Comparison of ENCODE assay signal across 9 cellular contexts in genomic region chr1:89758127-89758526, GRCh38.
DNase-seq lines count a peak whose midpoint lies in the region; ATAC-seq and TF ChIP-seq lines count a peak whose summit lies in the region.
"Had no signal": no experiment of that assay in that cellular context is flagged by ENCODE, and none has a peak within 500 bp of the region (broad histone marks: within the 10 kb centered on the region; RNA-seq: fewer than 3 reads in every experiment).

No MANE protein-coding gene starts in this region.

- peak overlapping the region; percentile 57 for H4K91ac ChIP-seq in mesenchymal stem cell (ENCODE audit: low read length)

- H2AK5ac ChIP-seq in mesenchymal stem cell (ENCODE audit: low read length, severe bottlenecking), result no peak overlapping the region

- no peak overlapping the region for H2AFZ ChIP-seq in mesenchymal stem cell (ENCODE audit: low read depth, low read length)

- H2BK5ac ChIP-seq in mesenchymal stem cell (ENCODE audit: low read depth, low read length, poor library complexity, severe bottlenecking), result no peak overlapping the region

- peak overlapping the region; percentile 57 for H3K27ac ChIP-seq in right cardiac atrium (ENCODE audit: low read length)
- H3K27ac ChIP-seq in mesenchymal stem cell (ENCODE audit: low read length, poor library complexity, severe bottlenecking), result no peak overlapping the region
- peak overlapping the region; percentile 65 for H3K27ac ChIP-seq in upper lobe of right lung

- H4K8ac ChIP-seq in mesenchymal stem cell (ENCODE audit: low read length), result peak overlapping the region; percentile 91

- peak overlapping the region; percentile 61 to 69 for H3K18ac ChIP-seq in mesenchymal stem cell (ENCODE audit: low read depth in 1 of 2, low read length in 2 of 2)

- no peaks in the 10 kb centered on the region for H3K36me3 ChIP-seq in mesenchymal stem cell (ENCODE audit: control insufficient read depth in 1 of 2, insufficient read depth in 2 of 2, low read depth in 1 of 2, low read length in 2 of 2)
- H3K36me3 ChIP-seq in upper lobe of right lung, result no peaks in the 10 kb centered on the region

- no peaks in the 10 kb centered on the region for H3K79me1 ChIP-seq in mesenchymal stem cell (replicated peaks; ENCODE audit: low read length, poor library complexity, severe bottlenecking)

- H3K4ac ChIP-seq in mesenchymal stem cell (ENCODE audit: low read depth in 1 of 2, low read length in 2 of 2), result peak overlapping the region; percentile 34 to 73

- no peaks in the 10 kb centered on the region for H3K27me3 Mint-ChIP-seq in activated T-helper 1 cell treated with anti-CD3 and anti-CD28 coated beads, Interleukin-12 subunit alpha, Interleukin-12 subunit beta, Interleukin-2, Interleukin-4 antibody, amounts not matched to agents 30 ng/mL and 10 ng/mL and 1 ng/mL, durations not matched to agents 14 hours and 24 hours and 36 hours (ENCODE audit: insufficient read depth)

- H3K27me3 ChIP-seq in right cardiac atrium (ENCODE audit: control insufficient read depth, insufficient read depth) (no peaks in the 10 kb centered on the region), mesenchymal stem cell (ENCODE audit: control insufficient read depth in 1 of 2, insufficient read depth in 1 of 2, low read length in 2 of 2) (peaks cover 0 to 13% of the 10 kb centered on the region in 2 experiments), upper lobe of right lung (no peaks in the 10 kb centered on the region)

- TF ChIP-seq CTCF in upper lobe of right lung (IDR thresholded peaks at IDR 0.05), result no peak

- peak overlapping the region; percentile 78 for H3K4me3 Mint-ChIP-seq in activated T-helper 1 cell treated with anti-CD3 and anti-CD28 coated beads, Interleukin-12 subunit alpha, Interleukin-12 subunit beta, Interleukin-2, Interleukin-4 antibody, amounts not matched to agents 30 ng/mL and 10 ng/mL and 1 ng/mL, durations not matched to agents 14 hours and 24 hours and 36 hours

- no peak overlapping the region for H2BK15ac ChIP-seq in mesenchymal stem cell (ENCODE audit: low read depth, poor library complexity, severe bottlenecking)

- DNase-seq in right cardiac atrium, result no peak
- no peak for DNase-seq in left ventricle myocardium superior
- DNase-seq in activated T-helper 1 cell treated with anti-CD3 and anti-CD28 coated beads, Interleukin-12 subunit alpha, Interleukin-12 subunit beta, Interleukin-2, Interleukin-4 antibody, amounts not matched to agents 30 ng/mL and 10 ng/mL and 1 ng/mL, durations not matched to agents 14 hours and 24 hours and 36 hours (ENCODE audit: low spot score), result no peak
- DNase-seq in mesenchymal stem cell, result no peak
- DNase-seq in upper lobe of right lung, result no peak
- no peak for DNase-seq in COLO829 (ENCODE audit: low spot score)
- DNase-seq: Caco-2 had no signal

- H3K14ac ChIP-seq in mesenchymal stem cell (ENCODE audit: low read length in 2 of 2), result peak overlapping the region in 1 of 2 experiments; percentile 63

- no peak overlapping the region for H3K4me2 ChIP-seq in mesenchymal stem cell (ENCODE audit: low read length, poor library complexity, severe bottlenecking)

- H3K27ac Mint-ChIP-seq in activated T-helper 1 cell treated with anti-CD3 and anti-CD28 coated beads, Interleukin-12 subunit alpha, Interleukin-12 subunit beta, Interleukin-2, Interleukin-4 antibody, amounts not matched to agents 30 ng/mL and 10 ng/mL and 1 ng/mL, durations not matched to agents 14 hours and 24 hours and 36 hours, result peak overlapping the region; percentile 93

- intact Hi-C loops in right cardiac atrium (cut with DNase I) (loop anchor here in 1 of 4 donors (2.0 to 10.0 kb wide), 2 partner anchors 19 to 53 kb away; no protein-coding TSS in a partner anchor), left ventricle myocardium superior (cut with micrococcal nuclease) (no loop called here), upper lobe of right lung (cut with DNase I) (no loop called here)
- intact Hi-C loops in activated T-helper 1 cell treated with anti-CD3 and anti-CD28 coated beads, Interleukin-12 subunit alpha, Interleukin-12 subunit beta, Interleukin-2, Interleukin-4 antibody, amounts not matched to agents 30 ng/mL and 10 ng/mL and 1 ng/mL, durations not matched to agents 14 hours and 24 hours and 36 hours (cut with micrococcal nuclease), result no loop called here

- H3K23ac ChIP-seq in mesenchymal stem cell (ENCODE audit: low read length in 2 of 2), result no peak overlapping the region

- H3K4me1 Mint-ChIP-seq in activated T-helper 1 cell treated with anti-CD3 and anti-CD28 coated beads, Interleukin-12 subunit alpha, Interleukin-12 subunit beta, Interleukin-2, Interleukin-4 antibody, amounts not matched to agents 30 ng/mL and 10 ng/mL and 1 ng/mL, durations not matched to agents 14 hours and 24 hours and 36 hours (ENCODE audit: low read depth), result peaks cover 95% of the 10 kb centered on the region

- H3K36me3 Mint-ChIP-seq in activated T-helper 1 cell treated with anti-CD3 and anti-CD28 coated beads, Interleukin-12 subunit alpha, Interleukin-12 subunit beta, Interleukin-2, Interleukin-4 antibody, amounts not matched to agents 30 ng/mL and 10 ng/mL and 1 ng/mL, durations not matched to agents 14 hours and 24 hours and 36 hours (ENCODE audit: low read depth), result peaks cover 18% of the 10 kb centered on the region

- ATAC-seq in right cardiac atrium, result no peak
- ATAC-seq in left ventricle myocardium superior, result no peak
- no peak for ATAC-seq in upper lobe of right lung
- ATAC-seq in GM18907 (IDR thresholded peaks at IDR 0.05; ENCODE audit: unreplicated experiment), result no peak
- no peak for ATAC-seq in HG03139 (IDR thresholded peaks at IDR 0.05; ENCODE audit: unreplicated experiment)

- peak overlapping the region; percentile 21 for H2BK120ac ChIP-seq in mesenchymal stem cell (ENCODE audit: low read depth, low read length)

- H3K9me3 Mint-ChIP-seq in activated T-helper 1 cell treated with anti-CD3 and anti-CD28 coated beads, Interleukin-12 subunit alpha, Interleukin-12 subunit beta, Interleukin-2, Interleukin-4 antibody, amounts not matched to agents 30 ng/mL and 10 ng/mL and 1 ng/mL, durations not matched to agents 14 hours and 24 hours and 36 hours, result no peaks in the 10 kb centered on the region

- WGBS in right cardiac atrium, result 55% methylated on average over 2 of the region's 2 CpGs
- 75% methylated on average over 2 of the region's 2 CpGs for WGBS in mesenchymal stem cell

- H3K4me1 ChIP-seq in right cardiac atrium (ENCODE audit: control insufficient read depth, insufficient read depth, low read length), result peaks cover 9% of the 10 kb centered on the region
- H3K4me1 ChIP-seq in mesenchymal stem cell (ENCODE audit: control insufficient read depth, insufficient read depth, low read depth, low read length), result peaks cover 5% of the 10 kb centered on the region
- peaks cover 25% of the 10 kb centered on the region for H3K4me1 ChIP-seq in upper lobe of right lung
- H3K4me1 ChIP-seq: Caco-2 had no signal

- H2BK12ac ChIP-seq in mesenchymal stem cell (ENCODE audit: low read length in 2 of 2), result peak overlapping the region; percentile 55 to 59

- H3K4me3 ChIP-seq in right cardiac atrium (ENCODE audit: low read length), result no peak overlapping the region
- peak overlapping the region in 1 of 2 experiments; percentile 47 for H3K4me3 ChIP-seq in mesenchymal stem cell (ENCODE audit: insufficient read depth in 1 of 2, low read depth in 1 of 2, low read length in 2 of 2)
- H3K4me3 ChIP-seq in upper lobe of right lung, result no peak overlapping the region

- H3K9ac ChIP-seq in mesenchymal stem cell (ENCODE audit: low read length), result no peak overlapping the region

- no peaks in the 10 kb centered on the region for H3K9me3 ChIP-seq in right cardiac atrium (ENCODE audit: control insufficient read depth, low read length)
- H3K9me3 ChIP-seq in mesenchymal stem cell (ENCODE audit: control insufficient read depth, low read length), result no peaks in the 10 kb centered on the region
- H3K9me3 ChIP-seq in upper lobe of right lung, result no peaks in the 10 kb centered on the region
- H3K9me3 ChIP-seq: Caco-2 had no signal
